10 cellular contexts compared by ENCODE assay signal in the genomic region with DNA sequence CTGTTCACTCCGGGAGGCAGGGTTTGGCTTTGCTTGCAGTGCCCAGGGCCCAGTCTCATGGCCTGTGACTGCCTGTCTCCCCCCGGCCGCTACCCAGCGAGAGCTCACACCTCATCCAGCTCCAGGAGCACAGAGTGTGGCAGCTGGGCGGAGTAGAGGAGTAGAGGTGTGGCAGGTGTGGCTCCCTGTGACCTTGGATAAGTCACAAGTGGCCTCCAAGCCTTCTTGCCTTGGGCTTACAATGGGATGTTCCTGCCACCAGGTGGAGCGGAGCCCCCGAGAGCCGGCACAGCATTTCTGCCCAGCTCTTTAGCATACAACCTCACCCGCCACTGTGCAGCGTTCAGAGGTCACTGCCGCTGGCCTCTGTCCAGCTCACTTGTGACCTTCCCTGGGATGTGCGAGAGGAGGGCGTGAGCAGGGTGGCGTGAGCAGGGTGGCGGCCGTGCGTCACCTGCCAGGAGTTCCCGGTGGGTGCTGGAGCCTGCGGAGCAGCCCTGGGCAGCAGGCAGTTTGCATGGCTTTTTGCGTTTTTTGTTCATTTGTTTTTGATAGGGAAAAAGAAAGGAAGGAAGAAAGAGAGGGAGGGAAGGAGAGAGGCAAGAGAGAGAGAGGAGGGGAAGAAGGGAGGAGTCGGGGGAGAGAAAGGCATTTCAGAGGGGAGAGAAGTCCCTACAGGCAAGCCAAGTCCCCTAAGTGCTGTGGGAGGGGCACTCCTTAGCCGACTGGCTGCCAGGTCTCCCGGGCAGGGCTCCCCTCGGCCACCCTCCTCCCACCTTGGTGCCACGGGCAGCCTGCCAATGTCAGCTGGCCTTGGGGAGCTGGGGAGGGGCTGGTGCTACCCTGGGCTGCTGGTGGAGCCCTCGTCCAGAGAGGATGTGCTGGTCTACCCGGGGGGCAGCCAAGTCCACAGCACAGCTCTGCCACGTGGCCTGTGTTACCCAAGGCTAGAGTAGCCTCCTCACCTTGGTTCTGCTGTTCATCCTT. TPM values are rescaled to one million over a fixed set of nuclear protein-coding genes. Genes with fewer than 3 reads are reported as not detected.
A peak's percentile ranks its signal among the peaks of the same experiment; 100 is the strongest.
DNase-seq lines count a peak whose midpoint lies in the region; ATAC-seq and TF ChIP-seq lines count a peak whose summit lies in the region.
"Had no signal": no experiment of that assay in that cellular context is flagged by ENCODE, and none has a peak within 500 bp of the region (broad histone marks: within the 10 kb centered on the region; RNA-seq: fewer than 3 reads in every experiment).

No MANE protein-coding gene starts in this region.

- H3K27ac Mint-ChIP-seq in progenitor cell of endocrine pancreas = no peak overlapping the region
- H3K27ac Mint-ChIP-seq: memory B cell; T-helper 1 cell treated with Interleukin-12 subunit alpha and Interleukin-12 subunit beta and Interleukin-4 antibody, amounts not matched to agents 30 μg/mL and 1 μg/mL, for 36 hours had no signal

- H3F3A ChIP-seq in GM23248 (ENCODE audit: insufficient read depth) = no peaks in the 10 kb centered on the region
- no peaks in the 10 kb centered on the region for H3F3A ChIP-seq in OCI-LY1 (ENCODE audit: insufficient read depth, low read length)

- no peaks in the 10 kb centered on the region for H4K20me1 ChIP-seq in GM23248 (ENCODE audit: insufficient read depth)
- H4K20me1 ChIP-seq in OCI-LY1 (ENCODE audit: insufficient read depth, low read length) = no peaks in the 10 kb centered on the region

- H3K9ac ChIP-seq in GM23248 (no peak overlapping the region), OCI-LY1 (ENCODE audit: low read length) (no peak overlapping the region)

- no peaks in the 10 kb centered on the region for H3K36me3 Mint-ChIP-seq in progenitor cell of endocrine pancreas (ENCODE audit: insufficient read depth)
- H3K36me3 Mint-ChIP-seq: memory B cell had no signal

- H3K79me2 ChIP-seq in GM23248 (ENCODE audit: insufficient read depth) = no peaks in the 10 kb centered on the region
- H3K79me2 ChIP-seq in OCI-LY1 (ENCODE audit: insufficient read depth, low read length) = no peaks in the 10 kb centered on the region

- no peak overlapping the region for H3K4me3 ChIP-seq in GM23248
- H3K4me3 ChIP-seq in OCI-LY1 (ENCODE audit: low read depth, low read length, poor library complexity, severe bottlenecking) = no peak overlapping the region

- H3K9me3 ChIP-seq in GM23248 (ENCODE audit: low read depth) (no peaks in the 10 kb centered on the region), OCI-LY1 (ENCODE audit: low read length) (no peaks in the 10 kb centered on the region)

- in situ Hi-C loops in GM23248 (cut with MboI) = no loop called here

- H3K4me1 ChIP-seq in GM23248 (ENCODE audit: insufficient read depth) = no peaks in the 10 kb centered on the region
- no peaks in the 10 kb centered on the region for H3K4me1 ChIP-seq in OCI-LY1 (ENCODE audit: insufficient read depth, low read length, severe bottlenecking)

- no peak overlapping the region for H3K4me3 Mint-ChIP-seq in progenitor cell of endocrine pancreas (ENCODE audit: low read depth)
- H3K4me3 Mint-ChIP-seq: memory B cell; T-helper 1 cell treated with Interleukin-12 subunit alpha and Interleukin-12 subunit beta and Interleukin-4 antibody, amounts not matched to agents 30 μg/mL and 1 μg/mL, for 36 hours had no signal

- intact Hi-C loops in cardiac septum (cut with DNase I) = no loop called here

- peak; percentile 25; the same call in 1 of the 2 replicates for TF ChIP-seq CTCF in OCI-LY1 (IDR thresholded peaks at IDR 0.05; ENCODE audit: low read length)
- peak; percentile 62 for TF ChIP-seq CTCF in progenitor cell of endocrine pancreas (IDR thresholded peaks at IDR 0.05; ENCODE audit: unreplicated experiment)

- H3K9me2 ChIP-seq in GM23248 (ENCODE audit: insufficient read depth) (no peaks in the 10 kb centered on the region), OCI-LY1 (ENCODE audit: low read depth, low read length) (no peaks in the 10 kb centered on the region)

- H3K36me3 ChIP-seq in GM23248 (ENCODE audit: low read depth) (no peaks in the 10 kb centered on the region), OCI-LY1 (ENCODE audit: insufficient read depth, low read length) (no peaks in the 10 kb centered on the region)

- H2AFZ ChIP-seq in GM23248 (no peak overlapping the region), OCI-LY1 (ENCODE audit: low read length) (no peak overlapping the region)

- no peak for ATAC-seq in HG02763 (IDR thresholded peaks at IDR 0.05; ENCODE audit: unreplicated experiment)
- no peak for ATAC-seq in HG02973 (IDR thresholded peaks at IDR 0.05; ENCODE audit: unreplicated experiment)
- no peak for ATAC-seq in HG02759 (IDR thresholded peaks at IDR 0.05; ENCODE audit: unreplicated experiment)

- H3K4me2 ChIP-seq in GM23248 (ENCODE audit: unreplicated experiment) (no peak overlapping the region), OCI-LY1 (ENCODE audit: low read length) (no peak overlapping the region)

- peaks cover 17% of the 10 kb centered on the region; the same call in 1 of the 2 replicates for H3K27me3 ChIP-seq in GM23248 (replicated peaks; ENCODE audit: insufficient read depth)
- 0 out of 2 replicates have a peak, but pooled peaks cover 4% of the 10 kb centered on the region for H3K27me3 ChIP-seq in OCI-LY1 (ENCODE audit: insufficient read depth, low read length)

- WGBS in GM23248 (ENCODE audit: low coverage in 1 of 2, low lambda C conversion rate in 2 of 2, missing lambda C conversion rate in 2 of 2), 2 experiments = 43 to 44% methylated on average over 28 of the region's 28 CpGs

- H3K4me1 Mint-ChIP-seq in progenitor cell of endocrine pancreas (ENCODE audit: low read depth) = peaks cover 1% of the 10 kb centered on the region
- H3K4me1 Mint-ChIP-seq: memory B cell had no signal

- H3K9me3 Mint-ChIP-seq in progenitor cell of endocrine pancreas (ENCODE audit: low read depth) = no peaks in the 10 kb centered on the region
- H3K9me3 Mint-ChIP-seq: memory B cell; T-helper 1 cell treated with Interleukin-12 subunit alpha and Interleukin-12 subunit beta and Interleukin-4 antibody, amounts not matched to agents 30 μg/mL and 1 μg/mL, for 36 hours had no signal

- no peak overlapping the region for H3K27ac ChIP-seq in GM23248
- no peak overlapping the region for H3K27ac ChIP-seq in OCI-LY1 (ENCODE audit: low read depth, low read length, poor library complexity, severe bottlenecking)

- peaks cover 5% of the 10 kb centered on the region for H3K27me3 Mint-ChIP-seq in progenitor cell of endocrine pancreas

- DNase-seq in GM23248 (peak; percentile 20), cardiac septum (ENCODE audit: low spot score) (peak; percentile 75), progenitor cell of endocrine pancreas (ENCODE audit: low spot score, unreplicated experiment) (peak; percentile 16), cortex of kidney (lab: John Stamatoyannopoulos, UW) (no peak)

RNA-seq across cellular contexts. Expression of gene CRYAA, which starts 42.6 kb away (rescaled TPM):
- not detected in 2 replicates for total RNA-seq in GM23248 (2014; rRNA removed; shearing (Covaris generic))
- not detected in 2 replicates for polyA plus RNA-seq in GM23248 (2016; fragmentation: Nextera tagmentation; extraction: Ambion mirVana)
- not detected for total RNA-seq in cardiac septum
- total RNA-seq in progenitor cell of endocrine pancreas = not detected in 2 replicates
